8 cellular contexts compared by ENCODE assay signal in the genomic region with DNA sequence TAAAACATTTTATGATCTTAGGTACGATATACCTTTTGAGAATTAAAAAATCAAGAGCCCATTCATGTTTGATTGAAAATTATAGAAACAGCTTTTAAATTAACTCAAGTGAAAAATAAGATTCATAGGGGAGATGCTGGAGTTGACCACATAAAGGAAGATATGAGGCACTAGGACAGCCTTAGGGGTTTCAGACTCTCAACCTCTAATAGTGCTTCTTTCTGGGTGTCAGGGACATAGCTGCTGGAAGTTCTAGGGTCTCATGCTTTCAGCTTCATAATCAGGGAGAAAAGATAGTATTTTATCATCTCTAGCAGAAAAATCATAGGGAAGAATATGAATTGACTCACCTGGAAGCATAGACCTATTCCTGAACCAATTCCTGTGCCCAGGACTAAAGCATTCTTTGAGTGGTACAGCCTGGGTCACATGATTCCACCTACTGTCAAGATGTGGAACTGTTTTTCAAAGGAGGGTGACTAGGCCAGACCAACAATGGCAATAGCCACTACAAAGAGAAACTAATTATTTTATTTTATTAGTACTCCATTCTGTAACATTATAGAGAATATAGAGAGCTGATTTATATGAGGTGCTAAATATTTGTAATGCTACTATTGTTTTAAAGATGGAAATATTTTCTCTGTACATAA. TPM values are rescaled to one million over a fixed set of nuclear protein-coding genes. Genes with fewer than 3 reads are reported as not detected.
DNase-seq lines count a peak whose midpoint lies in the region; ATAC-seq and TF ChIP-seq lines count a peak whose summit lies in the region.

No MANE protein-coding gene starts in this region.

- in situ Hi-C loops in mammary epithelial cell (cut with MboI; ENCODE audit: low sequenced_read_pairs in 2 of 2), result no loop called here

- H2AFZ ChIP-seq in mammary epithelial cell (ENCODE audit: low read depth, low read length), result no peak overlapping the region

- peak; percentile 49 to 50 for TF ChIP-seq CTCF in mammary epithelial cell (conservative IDR thresholded peaks at IDR 0.05 in 1 of 2, IDR thresholded peaks at IDR 0.05 in 1 of 2; ENCODE audit: extremely low read depth in 1 of 2, insufficient read depth in 1 of 2, low read depth in 1 of 2, low read length in 2 of 2)
- TF ChIP-seq CTCF in upper lobe of right lung (IDR thresholded peaks at IDR 0.05), result peak; percentile 33
- TF ChIP-seq CTCF in heart right ventricle (IDR thresholded peaks at IDR 0.05), result peak in 1 of 9 donors; percentile 10

- dilution Hi-C loops in mammary epithelial cell (cut with HindIII; ENCODE audit: low sequenced_read_pairs), result no loop called here

- H3K27me3 ChIP-seq in mammary epithelial cell (ENCODE audit: insufficient read depth, low read length) (no peaks in the 10 kb centered on the region), upper lobe of right lung (no peaks in the 10 kb centered on the region), heart right ventricle (no peaks in the 10 kb centered on the region)

- H3K36me3 ChIP-seq in mammary epithelial cell (ENCODE audit: insufficient read depth, low read length) (no peaks in the 10 kb centered on the region), upper lobe of right lung (no peaks in the 10 kb centered on the region), heart right ventricle (no peaks in the 10 kb centered on the region)

- H3K4me1 ChIP-seq in mammary epithelial cell (ENCODE audit: insufficient read depth, low read length), result no peaks in the 10 kb centered on the region
- no peaks in the 10 kb centered on the region for H3K4me1 ChIP-seq in upper lobe of right lung
- H3K4me1 ChIP-seq in heart right ventricle, result no peaks in the 10 kb centered on the region

- no peak overlapping the region for H3K27ac ChIP-seq in mammary epithelial cell (ENCODE audit: insufficient read depth, low read depth, low read length)
- no peak overlapping the region for H3K27ac ChIP-seq in upper lobe of right lung
- no peak overlapping the region for H3K27ac ChIP-seq in heart right ventricle

- no peak overlapping the region for H3K4me3 ChIP-seq in mammary epithelial cell (replicated peaks in 1 of 3; ENCODE audit: insufficient read depth in 1 of 3, low read depth in 2 of 3, low read length in 3 of 3)
- no peak overlapping the region for H3K4me3 ChIP-seq in upper lobe of right lung
- no peak overlapping the region for H3K4me3 ChIP-seq in heart right ventricle

- H3K9me3 ChIP-seq in mammary epithelial cell (replicated peaks; ENCODE audit: insufficient read depth, low read length) (no peaks in the 10 kb centered on the region), upper lobe of right lung (no peaks in the 10 kb centered on the region), heart right ventricle (no peaks in the 10 kb centered on the region)

- intact Hi-C loops in mammary epithelial cell (cut with micrococcal nuclease) (loop anchor here (1.0 to 5.0 kb wide), 2 partner anchors 136 to 280 kb away; no protein-coding TSS in a partner anchor), upper lobe of right lung (cut with DNase I) (no loop called here), heart right ventricle (cut with DNase I) (no loop called here)

- CTCF ChIA-PET in mammary epithelial cell (lab: Charles Lee; ENCODE audit: low non-redundant PET), result no interaction called here

- no TSS peak for BruUV-seq in mammary epithelial cell (replicated peaks; lab: Mats Ljungman, UMichigan)

- ATAC-seq in GM21423 (IDR thresholded peaks at IDR 0.05; ENCODE audit: unreplicated experiment) (peak; percentile 93), HG03521 (IDR thresholded peaks at IDR 0.05; ENCODE audit: unreplicated experiment) (peak; percentile 84), upper lobe of right lung (peak; percentile 60), heart right ventricle (no peak)

- DNase-seq in EH (ENCODE audit: low read depth), result peak; percentile 20
- DNase-seq in mammary epithelial cell, result peak; percentile 43
- no peak for DNase-seq in upper lobe of right lung
- DNase-seq in activated T-cell treated with anti-CD3 and anti-CD28 coated beads for 4 hours, result no peak
- no peak for DNase-seq in NCI-H1694 treated with DMSO at 0.1 percent for 48 hours (lab: John Stamatoyannopoulos, UW)
- no peak for DNase-seq in heart right ventricle

- no peak overlapping the region for H3K4me2 ChIP-seq in mammary epithelial cell (ENCODE audit: insufficient read depth, low read depth, low read length)

- 50% methylated on average over 1 of the region's 1 CpG for whole genome bisulfite sequencing in mammary epithelial cell (ENCODE audit: low coverage, missing lambda C conversion rate)
- 90 to 94% methylated on average over 1 of the region's 1 CpG for WGBS in heart right ventricle, 2 donors

- no peaks in the 10 kb centered on the region for H3K79me2 ChIP-seq in mammary epithelial cell (ENCODE audit: insufficient read depth, low read length)

- no peaks in the 10 kb centered on the region for H4K20me1 ChIP-seq in mammary epithelial cell (ENCODE audit: insufficient read depth, low read length)

- H3K9ac ChIP-seq in mammary epithelial cell (ENCODE audit: insufficient read depth, low read length), result no peak overlapping the region

RNA-seq across cellular contexts. Expression of a gene that starts 27.8 kb away (rescaled TPM):
- total RNA-seq in mammary epithelial cell (10 to 100 TPM in 1 of 2 donors, 1 to 10 TPM in 1; 1.7 to 42.0 TPM), upper lobe of right lung (5.1 TPM), heart right ventricle (1 to 10 TPM in 3 of 10 donors, under 1 TPM in 3, not detected in 4; 0.50 to 6.1 (median 0.98) TPM)
- polyA plus RNA-seq in mammary epithelial cell (18.9 TPM), heart right ventricle (1 to 10 TPM; 1.1 to 1.2 TPM)
- polyA minus RNA-seq in mammary epithelial cell, result 14.2 TPM

Comparison
In these comparisons a context has a peak if more than half of its experiments do, and no peak if none do; other contexts are left out.
1. DNase-seq: peak in EH (single experiment) and mammary epithelial cell (single experiment); none in upper lobe of right lung (single experiment), activated T-cell treated with anti-CD3 and anti-CD28 coated beads for 4 hours (single experiment), NCI-H1694 treated with DMSO at 0.1 percent for 48 hours (single experiment) and heart right ventricle (0 of 2).
2. ATAC-seq: peak in GM21423 (single experiment), HG03521 (single experiment) and upper lobe of right lung (single experiment); none in heart right ventricle (0 of 8).